In the genomic region with DNA sequence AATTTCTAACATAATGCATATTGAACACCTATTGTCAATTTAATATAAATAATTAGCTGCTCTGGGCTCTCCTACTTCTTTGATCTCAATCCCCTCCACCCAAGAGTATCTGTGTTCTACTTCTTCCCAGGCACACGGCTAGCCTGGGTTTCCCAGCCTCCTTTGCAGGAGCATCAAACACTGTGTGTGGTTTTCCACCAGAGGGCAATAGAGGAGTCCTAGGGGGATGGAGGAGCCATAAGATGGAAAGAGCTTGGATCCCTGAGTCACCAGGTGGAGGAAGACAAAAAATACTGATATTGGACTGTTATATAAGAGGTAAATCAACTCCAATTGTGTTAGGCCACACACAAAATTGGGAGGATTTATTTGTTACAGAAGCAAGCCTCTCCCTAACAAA, we compare ENCODE assay signal across 1 cellular context.
TF ChIP-seq lines count a peak whose summit lies in the region.

No MANE protein-coding gene starts in this region.

TF ChIP-seq in K562, 482 proteins besides CTCF, POLR2A, EP300 and RAD21 (continued from another document):
- TF ChIP-seq E2F4 (CRISPR knock-in tag; IDR thresholded peaks at IDR 0.05; ENCODE audit: low read depth), result no peak
